Comparison of ENCODE assay signal across 11 cellular contexts in genomic region chr3:150349314-150350097, GRCh38. TPM values are rescaled to one million over a fixed set of nuclear protein-coding genes. Genes with fewer than 3 reads are reported as not detected.
DNase-seq lines count a peak whose midpoint lies in the region; TF ChIP-seq lines count a peak whose summit lies in the region.
"Had no signal": no experiment of that assay in that cellular context is flagged by ENCODE, and none has a peak within 500 bp of the region (broad histone marks: within the 10 kb centered on the region; RNA-seq: fewer than 3 reads in every experiment).

No MANE protein-coding gene starts in this region.

- H3K27ac Mint-ChIP-seq in endodermal cell = no peak overlapping the region
- H3K27ac Mint-ChIP-seq: stimulated activated naive B cell treated with anti-CD40 and anti-IgM and Interleukin-4, amounts not matched to agents 10 μg/mL and 1 μg/mL and 100 μg/mL, for 72 hours had no signal

- no peak overlapping the region for H3K4me3 Mint-ChIP-seq in endodermal cell
- H3K4me3 Mint-ChIP-seq: stimulated activated naive B cell treated with anti-CD40 and anti-IgM and Interleukin-4, amounts not matched to agents 10 μg/mL and 1 μg/mL and 100 μg/mL, for 72 hours had no signal

- H3K4me1 ChIP-seq in endodermal cell (ENCODE audit: control insufficient read depth, insufficient read depth, low read length) = no peaks in the 10 kb centered on the region
- H3K4me1 ChIP-seq in mesenchymal stem cell (ENCODE audit: control insufficient read depth, insufficient read depth, low read depth, low read length) = peaks cover 4% of the 10 kb centered on the region
- H3K4me1 ChIP-seq in tibial artery = peaks cover 0 to 41% (median 33%) of the 10 kb centered on the region in 4 donors
- peaks cover 3 to 22% (median 13%) of the 10 kb centered on the region in 4 donors for H3K4me1 ChIP-seq in transverse colon
- peaks cover 4 to 5% of the 10 kb centered on the region in 2 donors for H3K4me1 ChIP-seq in adrenal gland (replicated peaks in 1 of 2)

- H3K79me1 ChIP-seq in mesenchymal stem cell (replicated peaks; ENCODE audit: low read length, poor library complexity, severe bottlenecking) = no peaks in the 10 kb centered on the region

- TF ChIP-seq POLR2A in transverse colon (IDR thresholded peaks at IDR 0.05) = no peak
- no peak for TF ChIP-seq POLR2A in adrenal gland (IDR thresholded peaks at IDR 0.05)

- no peak overlapping the region for H3K4me2 ChIP-seq in mesenchymal stem cell (ENCODE audit: low read length, poor library complexity, severe bottlenecking)

- CTCF ChIA-PET in HEK293T (lab: Yijun Ruan, JAX) = no interaction called here

- H4K91ac ChIP-seq in mesenchymal stem cell (ENCODE audit: low read length) = peak overlapping the region; percentile 90

- H3K23ac ChIP-seq in mesenchymal stem cell (ENCODE audit: low read length in 2 of 2) = peak overlapping the region in 1 of 2 experiments; percentile 90

- TF ChIP-seq CTCF in endodermal cell (conservative IDR thresholded peaks at IDR 0.05) (peak; percentile 35), tibial artery (IDR thresholded peaks at IDR 0.05) (no peak), transverse colon (IDR thresholded peaks at IDR 0.05) (no peak), adrenal gland (IDR thresholded peaks at IDR 0.05) (no peak)

- peak overlapping the region in 1 of 2 experiments; percentile 63 for H3K14ac ChIP-seq in mesenchymal stem cell (ENCODE audit: low read length in 2 of 2)

- peak overlapping the region; percentile 46 to 79 for H3K18ac ChIP-seq in mesenchymal stem cell (ENCODE audit: low read depth in 1 of 2, low read length in 2 of 2)

- DNase-seq in NCI-H446 treated with DMSO at 0.1 percent for 48 hours (lab: John Stamatoyannopoulos, UW) (peak; percentile 90), endodermal cell (peak; percentile 62), mesenchymal stem cell (no peak), tibial artery (peak in 1 of 2 donors; percentile 78), transverse colon (no peak), kidney tubule cell (ENCODE audit: low spot score) (no peak), adrenal gland (no peak), HEK293T (ENCODE audit: extremely low spot score) (no peak)
- DNase-seq: NCI-H2107; stimulated activated CD4-positive, alpha-beta T cell treated with anti-CD3 and anti-CD28 coated beads, Interleukin-12 subunit alpha, Interleukin-12 subunit beta, amount 100 ng/mL, for 4 hours; stimulated activated naive B cell treated with anti-CD40 and anti-IgM and Interleukin-4, amounts not matched to agents 10 μg/mL and 1 μg/mL and 100 μg/mL, for 72 hours had no signal

- no peak overlapping the region for H2BK15ac ChIP-seq in mesenchymal stem cell (ENCODE audit: low read depth, poor library complexity, severe bottlenecking)

- intact Hi-C loops in tibial artery (cut with DNase I; ENCODE audit: low total_unique reads) (loop anchor here (10.0 kb wide), 1 partner anchor 95 kb away; no protein-coding TSS in a partner anchor), transverse colon (cut with DNase I; ENCODE audit: low total_unique reads) (no loop called here), adrenal gland (cut with DNase I) (no loop called here)

- in situ Hi-C loops in transverse colon (cut with MboI; ENCODE audit: low pct_ligation_motif_present in 1 of 4, low pct_unique_long_range_greater_than_20kb in 1 of 4, low sequenced_read_pairs in 3 of 4) = no loop called here

- no peak for TF ChIP-seq EP300 in transverse colon (IDR thresholded peaks at IDR 0.05; ENCODE audit: low read depth)

- H3K27me3 Mint-ChIP-seq in endodermal cell (ENCODE audit: insufficient read depth) = no peaks in the 10 kb centered on the region
- H3K27me3 Mint-ChIP-seq: stimulated activated naive B cell treated with anti-CD40 and anti-IgM and Interleukin-4, amounts not matched to agents 10 μg/mL and 1 μg/mL and 100 μg/mL, for 72 hours had no signal

- H3K4me3 ChIP-seq in endodermal cell (ENCODE audit: low read length) (no peak overlapping the region), mesenchymal stem cell (ENCODE audit: insufficient read depth in 1 of 2, low read depth in 1 of 2, low read length in 2 of 2) (no peak overlapping the region), tibial artery (no peak overlapping the region), transverse colon (no peak overlapping the region), adrenal gland (no peak overlapping the region)

- H3K36me3 ChIP-seq in endodermal cell (ENCODE audit: control insufficient read depth, insufficient read depth, low read length) (no peaks in the 10 kb centered on the region), mesenchymal stem cell (ENCODE audit: control insufficient read depth in 1 of 2, insufficient read depth in 2 of 2, low read depth in 1 of 2, low read length in 2 of 2) (no peaks in the 10 kb centered on the region), tibial artery (no peaks in the 10 kb centered on the region), transverse colon (no peaks in the 10 kb centered on the region), adrenal gland (replicated peaks in 1 of 2) (no peaks in the 10 kb centered on the region)

- H2AFZ ChIP-seq in mesenchymal stem cell (ENCODE audit: low read depth, low read length) = no peak overlapping the region

- no peak overlapping the region for H2BK120ac ChIP-seq in mesenchymal stem cell (ENCODE audit: low read depth, low read length)

- peak overlapping the region in 1 of 2 experiments; percentile 66 for H2BK12ac ChIP-seq in mesenchymal stem cell (ENCODE audit: low read length in 2 of 2)

- 53 to 76% methylated on average over 3 to 7 of the region's 7 CpGs for WGBS in endodermal cell (ENCODE audit: insufficient coverage in 1 of 2, insufficient read length in 1 of 2), 2 experiments
- 79% methylated on average over 6 of the region's 7 CpGs for WGBS in mesenchymal stem cell
- WGBS in transverse colon (ENCODE audit: low coverage in 1 of 2), 2 donors = 59 to 75% methylated on average over 3 to 7 of the region's 7 CpGs
- WGBS in adrenal gland, 4 donors = 63 to 88% (median 74%) methylated on average over 5 to 7 of the region's 7 CpGs

- H3K4me1 Mint-ChIP-seq in endodermal cell = peaks cover 15% of the 10 kb centered on the region
- H3K4me1 Mint-ChIP-seq: stimulated activated naive B cell treated with anti-CD40 and anti-IgM and Interleukin-4, amounts not matched to agents 10 μg/mL and 1 μg/mL and 100 μg/mL, for 72 hours had no signal

- no peak overlapping the region for H4K8ac ChIP-seq in mesenchymal stem cell (ENCODE audit: low read length)

- no peaks in the 10 kb centered on the region for H3K36me3 Mint-ChIP-seq in endodermal cell (ENCODE audit: low read depth)
- H3K36me3 Mint-ChIP-seq: stimulated activated naive B cell treated with anti-CD40 and anti-IgM and Interleukin-4, amounts not matched to agents 10 μg/mL and 1 μg/mL and 100 μg/mL, for 72 hours had no signal

- peak overlapping the region; percentile 55 for H3K27ac ChIP-seq in endodermal cell (ENCODE audit: low read depth, low read length)
- no peak overlapping the region for H3K27ac ChIP-seq in mesenchymal stem cell (ENCODE audit: low read length, poor library complexity, severe bottlenecking)
- peak overlapping the region; percentile 53 to 59 for H3K27ac ChIP-seq in tibial artery
- no peak overlapping the region for H3K27ac ChIP-seq in transverse colon
- H3K27ac ChIP-seq in adrenal gland = no peak overlapping the region

- no peaks in the 10 kb centered on the region for H3K27me3 ChIP-seq in endodermal cell (ENCODE audit: control insufficient read depth, insufficient read depth, low read length, poor library complexity, severe bottlenecking)
- H3K27me3 ChIP-seq in mesenchymal stem cell (ENCODE audit: control insufficient read depth in 1 of 2, insufficient read depth in 1 of 2, low read length in 2 of 2) = no peaks in the 10 kb centered on the region
- H3K27me3 ChIP-seq in tibial artery = no peaks in the 10 kb centered on the region
- no peaks in the 10 kb centered on the region for H3K27me3 ChIP-seq in transverse colon
- no peaks in the 10 kb centered on the region for H3K27me3 ChIP-seq in adrenal gland

- H2AK5ac ChIP-seq in mesenchymal stem cell (ENCODE audit: low read length, severe bottlenecking) = peak overlapping the region; percentile 92

- POLR2A ChIA-PET in HEK293T (lab: Yijun Ruan, JAX) = interaction anchor here (1.2 kb wide), 1 partner anchor 59 kb away, joined by 5 read pairs; no protein-coding TSS in a partner anchor

- H3K9ac ChIP-seq in endodermal cell (ENCODE audit: extremely low read depth, low read length, poor library complexity, severe bottlenecking) (no peak overlapping the region), mesenchymal stem cell (ENCODE audit: low read length) (peak overlapping the region; percentile 67)

- H3K9me3 Mint-ChIP-seq in endodermal cell = no peaks in the 10 kb centered on the region
- H3K9me3 Mint-ChIP-seq: stimulated activated naive B cell treated with anti-CD40 and anti-IgM and Interleukin-4, amounts not matched to agents 10 μg/mL and 1 μg/mL and 100 μg/mL, for 72 hours had no signal

- H3K4ac ChIP-seq in mesenchymal stem cell (ENCODE audit: low read depth in 1 of 2, low read length in 2 of 2) = peak overlapping the region in 1 of 2 experiments; percentile 51

- H2BK5ac ChIP-seq in mesenchymal stem cell (ENCODE audit: low read depth, low read length, poor library complexity, severe bottlenecking) = no peak overlapping the region

- H3K9me3 ChIP-seq in endodermal cell (ENCODE audit: control insufficient read depth, low read length) (no peaks in the 10 kb centered on the region), mesenchymal stem cell (ENCODE audit: control insufficient read depth, low read length) (no peaks in the 10 kb centered on the region), tibial artery (no peaks in the 10 kb centered on the region), transverse colon (no peaks in the 10 kb centered on the region), adrenal gland (replicated peaks in 1 of 3) (no peaks in the 10 kb centered on the region)

TF ChIP-seq in HEK293T, 16 proteins besides CTCF, POLR2A, EP300 and RAD21:
- no peak for TF ChIP-seq FOXK2 (IDR thresholded peaks at IDR 0.05)

RNA-seq across cellular contexts. Expression of gene TSC22D2, which starts 58.6 kb away (rescaled TPM):
- 10 to 100 TPM; 25.6 to 29.1 TPM for total RNA-seq in endodermal cell
- 29.5 TPM for polyA plus RNA-seq in endodermal cell (2013, experiment 1 of 2)
- polyA plus RNA-seq in endodermal cell (2013, experiment 2 of 2) = 30.2 TPM
- polyA plus RNA-seq in mesenchymal stem cell (2013, experiment 1 of 2) = 29.1 TPM
- polyA plus RNA-seq in mesenchymal stem cell (2013, experiment 2 of 2) = 29.3 TPM
- total RNA-seq in transverse colon = 10 to 100 TPM; 19.8 to 59.7 (median 29.5) TPM
- total RNA-seq in adrenal gland = 10 to 100 TPM in 7 of 8 donors, 1 to 10 TPM in 1; 8.3 to 22.6 (median 19.1) TPM
- polyA plus RNA-seq in adrenal gland = 10 to 100 TPM; 11.9 to 16.7 (median 15.8) TPM

Comparison
In these comparisons a context has a peak if more than half of its experiments do, and no peak if none do; other contexts are left out.
1. DNase-seq: peak in NCI-H446 treated with DMSO at 0.1 percent for 48 hours (single experiment) and endodermal cell (single experiment); none in mesenchymal stem cell (single experiment), transverse colon (single experiment), kidney tubule cell (single experiment), adrenal gland (0 of 7) and HEK293T (single experiment).
2. H3K27ac ChIP-seq: peak in endodermal cell (single experiment) and tibial artery (2 of 2); none in mesenchymal stem cell (single experiment), transverse colon (0 of 4) and adrenal gland (0 of 5).